Comparison of ENCODE assay signal across 11 cellular contexts in the genomic region with DNA sequence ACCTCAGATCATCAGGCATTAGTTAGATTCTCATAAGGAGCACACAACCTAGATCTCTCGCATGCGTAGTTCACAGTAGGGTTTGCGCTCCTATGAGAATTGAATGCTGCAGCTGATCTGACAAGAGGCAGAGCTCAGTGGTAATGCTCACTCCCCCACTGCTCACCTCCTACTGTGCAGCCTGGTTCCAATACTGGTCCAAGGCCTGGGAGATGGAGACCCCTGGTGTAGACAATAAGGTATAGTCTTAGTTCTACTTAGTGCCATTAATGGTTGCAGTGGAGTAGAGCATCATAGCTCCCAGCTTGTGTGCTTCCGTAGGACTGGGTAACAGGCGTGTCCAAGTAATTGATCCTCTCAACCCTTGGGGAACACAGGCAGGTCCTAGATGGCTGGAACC.
"Had no signal": no experiment of that assay in that cellular context is flagged by ENCODE, and none has a peak within 500 bp of the region (broad histone marks: within the 10 kb centered on the region; RNA-seq: fewer than 3 reads in every experiment).

No MANE protein-coding gene starts in this region.

- H3K4me1 Mint-ChIP-seq: central memory CD8-positive, alpha-beta T cell; immature natural killer cell; natural killer cell had no signal

- H3K4me3 ChIP-seq: adrenal gland, right atrium auricular region, tibial nerve had no signal

- H3K36me3 Mint-ChIP-seq: immature natural killer cell, natural killer cell had no signal

- ATAC-seq: foreskin keratinocyte, natural killer cell had no signal

- DNase-seq: activated CD4-positive, alpha-beta T cell treated with anti-CD3 and anti-CD28 coated beads for 48 hours; activated naive CD4-positive, alpha-beta T cell treated with anti-CD3 and anti-CD28 coated beads for 36 hours; adrenal gland; foreskin keratinocyte; immature natural killer cell; natural killer cell; small intestine had no signal

- H3K36me3 ChIP-seq: adrenal gland, right atrium auricular region, tibial nerve had no signal

- H3K27me3 ChIP-seq: adrenal gland, foreskin keratinocyte, right atrium auricular region, tibial nerve had no signal

- H3K9me3 Mint-ChIP-seq: central memory CD8-positive, alpha-beta T cell; immature natural killer cell; natural killer cell had no signal

- H3K4me3 Mint-ChIP-seq: activated naive CD4-positive, alpha-beta T cell treated with anti-CD3 and anti-CD28 coated beads for 36 hours; central memory CD8-positive, alpha-beta T cell; dendritic cell treated with granulocyte-macrophage colony-stimulating factor and Interleukin-4, amounts not matched to agents 40 ng/mL and 50 ng/mL, for 4 days; immature natural killer cell; natural killer cell had no signal

- H3K27me3 Mint-ChIP-seq: central memory CD8-positive, alpha-beta T cell; dendritic cell treated with granulocyte-macrophage colony-stimulating factor and Interleukin-4, amounts not matched to agents 40 ng/mL and 50 ng/mL, for 4 days had no signal

- H3K9me3 ChIP-seq: adrenal gland had no signal

- H3K27ac Mint-ChIP-seq: activated naive CD4-positive, alpha-beta T cell treated with anti-CD3 and anti-CD28 coated beads for 36 hours; dendritic cell treated with granulocyte-macrophage colony-stimulating factor and Interleukin-4, amounts not matched to agents 40 ng/mL and 50 ng/mL, for 4 days; immature natural killer cell; natural killer cell had no signal

- H3K27ac ChIP-seq: adrenal gland, foreskin keratinocyte, right atrium auricular region, tibial nerve had no signal

- FAIRE-seq: small intestine had no signal

- H3K4me1 ChIP-seq: adrenal gland, foreskin keratinocyte had no signal
